16 cellular contexts compared by ENCODE assay signal in the genomic region with DNA sequence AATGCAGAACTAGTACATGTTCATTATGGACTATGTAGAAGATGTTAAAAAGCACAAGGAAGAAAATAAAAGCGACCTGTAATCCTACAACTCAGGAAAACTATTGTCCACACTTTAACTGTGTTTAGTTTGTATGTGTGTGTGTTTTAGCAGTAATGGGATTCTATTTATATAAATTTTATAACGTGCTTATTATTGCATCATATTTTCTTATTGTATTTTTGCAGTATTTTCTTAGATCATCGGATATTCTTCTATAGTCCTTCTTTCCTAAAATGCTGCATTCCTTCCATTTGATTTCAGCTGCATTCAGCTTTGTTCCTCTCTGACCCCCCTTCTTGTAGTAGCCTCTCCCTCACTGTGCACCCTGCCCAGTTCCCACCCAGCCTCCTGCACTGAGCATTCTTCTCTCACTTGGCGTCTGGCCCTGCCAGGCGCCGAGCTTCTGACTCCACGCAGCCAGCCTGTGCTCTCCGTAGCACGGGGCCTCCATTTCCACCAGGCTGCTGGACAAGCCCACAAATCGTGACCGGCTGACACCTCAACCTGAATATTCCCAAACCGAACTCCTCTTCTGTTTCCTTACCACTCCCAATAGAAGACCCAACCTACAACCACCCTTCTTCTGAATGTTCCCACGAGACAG. TPM values are rescaled to one million over a fixed set of nuclear protein-coding genes. Genes with fewer than 3 reads are reported as not detected.
DNase-seq lines count a peak whose midpoint lies in the region; TF ChIP-seq lines count a peak whose summit lies in the region.
"Had no signal": no experiment of that assay in that cellular context is flagged by ENCODE, and none has a peak within 500 bp of the region (broad histone marks: within the 10 kb centered on the region; RNA-seq: fewer than 3 reads in every experiment).

No MANE protein-coding gene starts in this region.

- intact Hi-C loops in activated CD4-positive, alpha-beta T cell treated with anti-CD3 and anti-CD28 coated beads, Interleukin-2, amount 10 ng/mL, durations not matched to agents 24 days and 14 days (cut with micrococcal nuclease), result no loop called here

- H3K4me1 ChIP-seq in esophagus (ENCODE audit: control insufficient read depth in 2 of 2, insufficient read depth in 2 of 2, low read length in 1 of 2) (peaks cover 4 to 23% of the 10 kb centered on the region in 2 donors), tibial nerve (peaks cover 0 to 51% (median 4%) of the 10 kb centered on the region in 4 donors)

- H3K9me3 ChIP-seq in esophagus (ENCODE audit: control insufficient read depth in 2 of 2, insufficient read depth in 1 of 2, low read depth in 1 of 2, low read length in 1 of 2) (no peaks in the 10 kb centered on the region), tibial nerve (peaks cover 0 to 17% (median 7%) of the 10 kb centered on the region in 4 donors)

- no peaks in the 10 kb centered on the region for H3K36me3 Mint-ChIP-seq in activated CD4-positive, alpha-beta T cell treated with anti-CD3 and anti-CD28 coated beads, Interleukin-2, amount 10 ng/mL, durations not matched to agents 24 days and 14 days (ENCODE audit: low read depth)

- TF ChIP-seq EP300 in tibial nerve (IDR thresholded peaks at IDR 0.05), result peak in 1 of 2 donors; percentile 66

- H3K27ac ChIP-seq in esophagus (ENCODE audit: low read depth in 2 of 2, low read length in 1 of 2) (peak overlapping the region; percentile 49 to 77), tibial nerve (peak overlapping the region; percentile 8 to 81 (median 63))
- H3K27ac ChIP-seq: coronary artery, vagina had no signal

- H3K36me3 ChIP-seq in esophagus (ENCODE audit: control insufficient read depth in 2 of 2, insufficient read depth in 2 of 2, low read length in 1 of 2) (no peaks in the 10 kb centered on the region), tibial nerve (peaks cover 0 to 6% (median 0%) of the 10 kb centered on the region in 3 donors)
- H3K36me3 ChIP-seq: vagina had no signal

- no peaks in the 10 kb centered on the region for H3K27me3 Mint-ChIP-seq in activated CD4-positive, alpha-beta T cell treated with anti-CD3 and anti-CD28 coated beads, Interleukin-2, amount 10 ng/mL, durations not matched to agents 24 days and 14 days
- H3K27me3 Mint-ChIP-seq: activated CD4-positive, alpha-beta memory T cell treated with anti-CD3 and anti-CD28 coated beads, Interleukin-2, amount 10 ng/mL, durations not matched to agents 7 days and 5 days had no signal

- peaks cover 13% of the 10 kb centered on the region for H3K9me3 Mint-ChIP-seq in activated CD4-positive, alpha-beta T cell treated with anti-CD3 and anti-CD28 coated beads, Interleukin-2, amount 10 ng/mL, durations not matched to agents 24 days and 14 days

- H3K4me1 Mint-ChIP-seq in activated CD4-positive, alpha-beta T cell treated with anti-CD3 and anti-CD28 coated beads, Interleukin-2, amount 10 ng/mL, durations not matched to agents 24 days and 14 days, result no peaks in the 10 kb centered on the region
- H3K4me1 Mint-ChIP-seq: activated CD4-positive, alpha-beta memory T cell treated with anti-CD3 and anti-CD28 coated beads, Interleukin-2, amount 10 ng/mL, durations not matched to agents 7 days and 5 days had no signal

- 54 to 68% methylated on average over 13 of the region's 13 CpGs for WGBS in esophagus, 2 donors
- WGBS in tibial nerve, 2 donors, result 31 to 40% methylated on average over 13 of the region's 13 CpGs

- TF ChIP-seq POLR2A in tibial nerve (IDR thresholded peaks at IDR 0.05), result no peak

- H3K4me3 Mint-ChIP-seq in activated CD4-positive, alpha-beta T cell treated with anti-CD3 and anti-CD28 coated beads, Interleukin-2, amount 10 ng/mL, durations not matched to agents 24 days and 14 days, result no peak overlapping the region
- H3K4me3 Mint-ChIP-seq: activated CD4-positive, alpha-beta memory T cell treated with anti-CD3 and anti-CD28 coated beads, Interleukin-2, amount 10 ng/mL, durations not matched to agents 7 days and 5 days; activated naive CD4-positive, alpha-beta T cell treated with anti-CD3 and anti-CD28 coated beads for 36 hours had no signal

- H3K4me3 ChIP-seq in esophagus (ENCODE audit: low read depth in 1 of 2, low read length in 2 of 2) (no peak overlapping the region), tibial nerve (no peak overlapping the region)
- H3K4me3 ChIP-seq: coronary artery, vagina had no signal

- peak; percentile 32 for DNase-seq in activated CD4-positive, alpha-beta T cell treated with anti-CD3 and anti-CD28 coated beads, Interleukin-2, amount 10 ng/mL, durations not matched to agents 24 days and 14 days
- no peak for DNase-seq in activated CD4-positive, alpha-beta T cell treated with anti-CD3 and anti-CD28 coated beads, Interleukin-2, amount 50 U/mL, for 48 hours
- DNase-seq in midbrain (lab: John Stamatoyannopoulos, UW), result peak; percentile 87
- DNase-seq in tibial nerve (ENCODE audit: low spot score in 2 of 2), result no peak
- no peak for DNase-seq in activated T-cell treated with anti-CD3 and anti-CD28 coated beads, Interleukin-2, amount 50 U/mL, for 1 hour
- no peak for DNase-seq in EL
- DNase-seq in MV-4-11 (lab: John Stamatoyannopoulos, UW), result no peak
- DNase-seq: activated CD4-positive, alpha-beta memory T cell treated with anti-CD3 and anti-CD28 coated beads, Interleukin-2, amount 10 ng/mL, durations not matched to agents 7 days and 5 days; activated naive CD4-positive, alpha-beta T cell treated with anti-CD3 and anti-CD28 coated beads for 36 hours; DMS 273 treated with DMSO at 0.1 percent for 48 hours; foreskin fibroblast; MM.1S; NCI-H510A treated with DMSO at 0.1 percent for 48 hours had no signal

- TF ChIP-seq CTCF in tibial nerve (IDR thresholded peaks at IDR 0.05), result no peak

- H3K27me3 ChIP-seq in esophagus (ENCODE audit: control insufficient read depth in 1 of 2, insufficient read depth in 2 of 2, low read length in 2 of 2) (no peaks in the 10 kb centered on the region), tibial nerve (no peaks in the 10 kb centered on the region)
- H3K27me3 ChIP-seq: vagina had no signal

- H3K27ac Mint-ChIP-seq in activated CD4-positive, alpha-beta T cell treated with anti-CD3 and anti-CD28 coated beads, Interleukin-2, amount 10 ng/mL, durations not matched to agents 24 days and 14 days, result no peak overlapping the region
- H3K27ac Mint-ChIP-seq: activated CD4-positive, alpha-beta memory T cell treated with anti-CD3 and anti-CD28 coated beads, Interleukin-2, amount 10 ng/mL, durations not matched to agents 7 days and 5 days; activated naive CD4-positive, alpha-beta T cell treated with anti-CD3 and anti-CD28 coated beads for 36 hours had no signal

RNA-seq across cellular contexts. Expression of gene MVB12B, which starts 39.9 kb away (rescaled TPM):
- total RNA-seq in activated CD4-positive, alpha-beta T cell treated with anti-CD3 and anti-CD28 coated beads, Interleukin-2, amount 10 ng/mL, durations not matched to agents 24 days and 14 days, result 0.49 and 1.3 TPM in 2 replicates
- 1 to 10 TPM; 2.1 to 2.4 TPM for polyA plus RNA-seq in esophagus
- total RNA-seq in tibial nerve, result 10 to 100 TPM; 27.2 to 36.9 (median 33.2) TPM

Comparison
In these comparisons a context has a peak if more than half of its experiments do, and no peak if none do; other contexts are left out.
1. DNase-seq: peak in activated CD4-positive, alpha-beta T cell treated with anti-CD3 and anti-CD28 coated beads, Interleukin-2, amount 10 ng/mL, durations not matched to agents 24 days and 14 days (single experiment) and midbrain (single experiment); none in activated CD4-positive, alpha-beta T cell treated with anti-CD3 and anti-CD28 coated beads, Interleukin-2, amount 50 U/mL, for 48 hours (0 of 2), tibial nerve (0 of 2), activated T-cell treated with anti-CD3 and anti-CD28 coated beads, Interleukin-2, amount 50 U/mL, for 1 hour (single experiment), EL (single experiment) and MV-4-11 (single experiment).
2. RNA of gene MVB12B, which starts 39.9 kb away (total RNA-seq): 27.2 to 36.9 TPM in tibial nerve; 0.49 to 1.3 TPM in activated CD4-positive, alpha-beta T cell treated with anti-CD3 and anti-CD28 coated beads, Interleukin-2, amount 10 ng/mL, durations not matched to agents 24 days and 14 days; every median in the first group is over 10 times any median in the second.